ENCODE assay signal across 9 cellular contexts in the genomic region with DNA sequence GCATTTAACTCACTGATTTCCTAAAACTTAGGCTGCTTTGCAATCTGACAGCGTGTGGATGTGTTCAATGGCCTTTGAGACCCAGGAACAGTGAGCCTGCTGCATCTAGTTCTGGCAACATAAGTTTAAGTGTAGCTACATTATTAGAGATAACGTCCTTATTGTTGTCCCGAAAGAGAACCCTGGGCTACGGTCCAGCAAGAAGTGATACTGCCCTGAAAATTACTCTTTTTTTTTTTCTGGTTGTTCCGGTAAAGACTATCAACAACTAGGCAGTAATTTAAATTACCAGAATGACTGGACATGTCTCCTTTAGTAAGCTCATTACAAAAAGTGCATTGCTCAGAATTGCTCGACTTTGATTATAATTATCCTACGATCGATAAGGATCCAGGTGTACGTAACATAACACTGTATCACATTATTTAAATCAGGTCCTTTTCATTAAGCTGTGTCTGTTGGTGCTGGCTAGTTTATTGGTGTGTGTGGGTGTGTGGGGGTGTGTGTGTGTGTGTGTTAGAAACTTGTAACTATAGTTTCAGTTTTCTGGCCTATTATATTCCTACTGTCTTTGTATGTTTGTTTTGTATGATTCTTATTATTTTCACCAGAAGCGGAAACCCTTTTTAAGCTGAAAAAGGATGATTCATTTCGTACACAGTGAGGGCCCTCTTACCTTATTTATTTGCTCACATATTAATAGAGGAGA. TPM values are rescaled to one million over a fixed set of nuclear protein-coding genes. Genes with fewer than 3 reads are reported as not detected.
DNase-seq lines count a peak whose midpoint lies in the region; FAIRE-seq and TF ChIP-seq lines count a peak whose summit lies in the region.
"Had no signal": no experiment of that assay in that cellular context is flagged by ENCODE, and none has a peak within 500 bp of the region (broad histone marks: within the 10 kb centered on the region; RNA-seq: fewer than 3 reads in every experiment).

No MANE protein-coding gene starts in this region.

- H3K4me1 ChIP-seq in osteoblast (ENCODE audit: insufficient read depth, low read length), result no peaks in the 10 kb centered on the region

- no peak for TF ChIP-seq CTCF in fibroblast of mammary gland (conservative IDR thresholded peaks at IDR 0.05; ENCODE audit: control insufficient read depth, insufficient read depth, low read depth, low read length)
- TF ChIP-seq CTCF in osteoblast (IDR thresholded peaks at IDR 0.05; ENCODE audit: extremely low read depth, low read depth, low read length), result no peak

- peak overlapping the region; percentile 59 to 96 (median 80) for H3K4me3 Mint-ChIP-seq in IgD-negative memory B cell
- H3K4me3 Mint-ChIP-seq in T-helper 1 cell treated with Interleukin-12 subunit alpha and Interleukin-12 subunit beta and Interleukin-4 antibody, amounts not matched to agents 30 μg/mL and 1 μg/mL, for 36 hours, result peak overlapping the region; percentile 97

- peaks cover 24% of the 10 kb centered on the region for H3K27me3 Mint-ChIP-seq in IgD-negative memory B cell
- H3K27me3 Mint-ChIP-seq in T-helper 1 cell treated with Interleukin-12 subunit alpha and Interleukin-12 subunit beta and Interleukin-4 antibody, amounts not matched to agents 30 μg/mL and 1 μg/mL, for 36 hours (ENCODE audit: low read depth), result no peaks in the 10 kb centered on the region

- DNase-seq in fibroblast of mammary gland (ENCODE audit: low read depth), result peak; percentile 34
- DNase-seq in stimulated activated CD4-positive, alpha-beta T cell treated with anti-CD3 and anti-CD28 coated beads, Interleukin-2, amount 100 ng/mL, for 24 hours, result peak; percentile 25 to 70
- no peak for DNase-seq in frontal cortex (ENCODE audit: low spot score in 2 of 2)
- DNase-seq in superior temporal gyrus (ENCODE audit: extremely low spot score), result no peak
- DNase-seq in osteoblast (ENCODE audit: insufficient read length, low spot score, missing footprints), result no peak
- DNase-seq: NCI-H187 had no signal

- no peaks in the 10 kb centered on the region for H3K27me3 ChIP-seq in osteoblast (ENCODE audit: insufficient read depth, low read length)

- no peaks in the 10 kb centered on the region for H3K9me3 ChIP-seq in osteoblast (ENCODE audit: low read depth, low read length)

- H3K4me3 ChIP-seq in fibroblast of mammary gland (ENCODE audit: control insufficient read depth, low read depth, low read length), result peak overlapping the region; percentile 29
- no peak overlapping the region for H3K4me3 ChIP-seq in osteoblast (ENCODE audit: insufficient read depth, low read length)

- FAIRE-seq in frontal cortex (lab: Jason Lieb, UNC), result no peak

- peaks cover 0 to 1% (median 0%) of the 10 kb centered on the region in 3 donors for H3K9me3 Mint-ChIP-seq in IgD-negative memory B cell
- H3K9me3 Mint-ChIP-seq in T-helper 1 cell treated with Interleukin-12 subunit alpha and Interleukin-12 subunit beta and Interleukin-4 antibody, amounts not matched to agents 30 μg/mL and 1 μg/mL, for 36 hours, result no peaks in the 10 kb centered on the region

- H3K4me2 ChIP-seq in osteoblast (ENCODE audit: insufficient read depth, low read length), result no peak overlapping the region

- peaks cover 6 to 26% (median 15%) of the 10 kb centered on the region in 3 donors for H3K4me1 Mint-ChIP-seq in IgD-negative memory B cell
- H3K4me1 Mint-ChIP-seq in T-helper 1 cell treated with Interleukin-12 subunit alpha and Interleukin-12 subunit beta and Interleukin-4 antibody, amounts not matched to agents 30 μg/mL and 1 μg/mL, for 36 hours (ENCODE audit: low read depth), result peaks cover 47% of the 10 kb centered on the region

- H4K20me1 ChIP-seq in osteoblast (ENCODE audit: insufficient read depth, low read length), result no peaks in the 10 kb centered on the region

- no peak overlapping the region for H3K27ac ChIP-seq in osteoblast (ENCODE audit: low read depth, low read length)
- H3K27ac ChIP-seq: epithelial cell of prostate had no signal

- H2AFZ ChIP-seq in osteoblast (ENCODE audit: low read length), result no peak overlapping the region

- H3K27ac Mint-ChIP-seq in IgD-negative memory B cell, result no peak overlapping the region
- peak overlapping the region; percentile 90 for H3K27ac Mint-ChIP-seq in T-helper 1 cell treated with Interleukin-12 subunit alpha and Interleukin-12 subunit beta and Interleukin-4 antibody, amounts not matched to agents 30 μg/mL and 1 μg/mL, for 36 hours

- H3K36me3 Mint-ChIP-seq in IgD-negative memory B cell, result no peaks in the 10 kb centered on the region
- H3K36me3 Mint-ChIP-seq in T-helper 1 cell treated with Interleukin-12 subunit alpha and Interleukin-12 subunit beta and Interleukin-4 antibody, amounts not matched to agents 30 μg/mL and 1 μg/mL, for 36 hours (ENCODE audit: low read depth), result peaks cover 4% of the 10 kb centered on the region

- H3K36me3 ChIP-seq in osteoblast (ENCODE audit: insufficient read depth, low read length), result no peaks in the 10 kb centered on the region

- H3K79me2 ChIP-seq in osteoblast (ENCODE audit: insufficient read depth, low read length), result no peaks in the 10 kb centered on the region

RNA-seq across cellular contexts. Expression of a gene that starts 3.0 kb away (rescaled TPM):
- 0.73 TPM for polyA plus RNA-seq in IgD-negative memory B cell
- total RNA-seq in frontal cortex, result 2.4 TPM
- total RNA-seq in osteoblast, result 3.5 and 3.6 TPM in 2 replicates

Comparison
In these comparisons a context has a peak if more than half of its experiments do, and no peak if none do; other contexts are left out.
1. DNase-seq: peak in fibroblast of mammary gland (single experiment) and stimulated activated CD4-positive, alpha-beta T cell treated with anti-CD3 and anti-CD28 coated beads, Interleukin-2, amount 100 ng/mL, for 24 hours (2 of 2); none in frontal cortex (0 of 2), superior temporal gyrus (single experiment) and osteoblast (single experiment).